Comparison of ENCODE assay signal across 1 cellular context in the genomic region with DNA sequence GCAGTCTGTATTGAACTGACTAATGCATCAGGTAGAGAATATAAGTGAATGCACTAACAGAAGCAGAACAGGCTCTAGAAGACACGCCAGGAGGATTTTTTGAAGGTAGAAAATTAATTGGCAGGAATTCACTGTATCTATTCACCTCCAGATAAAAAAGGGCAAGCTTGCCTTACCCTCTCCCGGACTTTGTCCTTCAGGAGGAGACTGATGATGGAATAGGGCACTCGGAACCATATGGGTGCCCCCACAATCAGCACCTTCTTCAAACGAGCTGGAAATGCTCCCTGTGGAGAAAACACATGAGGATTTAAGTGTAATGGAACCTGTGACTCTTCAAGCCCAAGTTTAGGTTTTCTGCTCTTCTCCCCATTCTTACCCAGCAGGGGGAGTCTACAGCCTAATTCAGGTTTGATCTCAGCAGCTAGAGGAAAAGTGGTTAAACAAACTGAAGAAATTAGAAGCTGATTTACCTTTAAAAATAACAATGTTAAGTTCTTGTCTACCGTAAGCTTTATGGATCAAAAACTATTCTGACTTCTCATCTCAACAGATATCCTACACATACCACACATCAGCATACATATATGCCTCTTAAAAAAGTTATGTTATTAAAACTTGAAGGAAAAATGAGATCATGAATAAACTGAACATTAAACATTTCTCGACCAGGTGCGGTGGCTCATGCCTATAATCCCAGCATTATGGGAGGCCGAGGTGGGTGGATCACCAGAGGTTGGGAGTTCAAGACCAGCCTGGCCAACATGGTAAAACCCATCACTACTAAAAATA.
TF ChIP-seq lines count a peak whose summit lies in the region.

No MANE protein-coding gene starts in this region.

TF ChIP-seq in GM23338, 12 proteins besides CTCF, POLR2A, EP300 and RAD21:
- TF ChIP-seq ZNF462 (CRISPR knock-in tag; IDR thresholded peaks at IDR 0.05), result no peak
- TF ChIP-seq ZNF114 (CRISPR knock-in tag; IDR thresholded peaks at IDR 0.05), result no peak
- no peak for TF ChIP-seq STAT1 (IDR thresholded peaks at IDR 0.05; ENCODE audit: unreplicated experiment)
- TF ChIP-seq EZH2phosphoT487 (IDR thresholded peaks at IDR 0.05; ENCODE audit: unreplicated experiment), result no peak
- no peak for TF ChIP-seq JUNB (IDR thresholded peaks at IDR 0.05; ENCODE audit: unreplicated experiment)
- TF ChIP-seq, protein P1, sequence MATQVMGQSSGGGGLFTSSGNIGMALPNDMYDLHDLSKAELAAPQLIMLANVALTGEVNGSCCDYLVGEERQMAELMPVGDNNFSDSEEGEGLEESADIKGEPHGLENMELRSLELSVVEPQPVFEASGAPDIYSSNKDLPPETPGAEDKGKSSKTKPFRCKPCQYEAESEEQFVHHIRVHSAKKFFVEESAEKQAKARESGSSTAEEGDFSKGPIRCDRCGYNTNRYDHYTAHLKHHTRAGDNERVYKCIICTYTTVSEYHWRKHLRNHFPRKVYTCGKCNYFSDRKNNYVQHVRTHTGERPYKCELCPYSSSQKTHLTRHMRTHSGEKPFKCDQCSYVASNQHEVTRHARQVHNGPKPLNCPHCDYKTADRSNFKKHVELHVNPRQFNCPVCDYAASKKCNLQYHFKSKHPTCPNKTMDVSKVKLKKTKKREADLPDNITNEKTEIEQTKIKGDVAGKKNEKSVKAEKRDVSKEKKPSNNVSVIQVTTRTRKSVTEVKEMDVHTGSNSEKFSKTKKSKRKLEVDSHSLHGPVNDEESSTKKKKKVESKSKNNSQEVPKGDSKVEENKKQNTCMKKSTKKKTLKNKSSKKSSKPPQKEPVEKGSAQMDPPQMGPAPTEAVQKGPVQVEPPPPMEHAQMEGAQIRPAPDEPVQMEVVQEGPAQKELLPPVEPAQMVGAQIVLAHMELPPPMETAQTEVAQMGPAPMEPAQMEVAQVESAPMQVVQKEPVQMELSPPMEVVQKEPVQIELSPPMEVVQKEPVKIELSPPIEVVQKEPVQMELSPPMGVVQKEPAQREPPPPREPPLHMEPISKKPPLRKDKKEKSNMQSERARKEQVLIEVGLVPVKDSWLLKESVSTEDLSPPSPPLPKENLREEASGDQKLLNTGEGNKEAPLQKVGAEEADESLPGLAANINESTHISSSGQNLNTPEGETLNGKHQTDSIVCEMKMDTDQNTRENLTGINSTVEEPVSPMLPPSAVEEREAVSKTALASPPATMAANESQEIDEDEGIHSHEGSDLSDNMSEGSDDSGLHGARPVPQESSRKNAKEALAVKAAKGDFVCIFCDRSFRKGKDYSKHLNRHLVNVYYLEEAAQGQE (IDR thresholded peaks at IDR 0.05; ENCODE audit: unreplicated experiment), result no peak
- no peak for TF ChIP-seq POLR2AphosphoS5 (IDR thresholded peaks at IDR 0.05; ENCODE audit: low read depth)
- no peak for TF ChIP-seq EZH2 (IDR thresholded peaks at IDR 0.05; ENCODE audit: low read depth, unreplicated experiment)
- TF ChIP-seq NANOG (IDR thresholded peaks at IDR 0.05; ENCODE audit: borderline replicate concordance), result no peak
- no peak for TF ChIP-seq CREB1 (CRISPR knock-in tag; IDR thresholded peaks at IDR 0.05; ENCODE audit: low read depth)
- TF ChIP-seq, protein P2, sequence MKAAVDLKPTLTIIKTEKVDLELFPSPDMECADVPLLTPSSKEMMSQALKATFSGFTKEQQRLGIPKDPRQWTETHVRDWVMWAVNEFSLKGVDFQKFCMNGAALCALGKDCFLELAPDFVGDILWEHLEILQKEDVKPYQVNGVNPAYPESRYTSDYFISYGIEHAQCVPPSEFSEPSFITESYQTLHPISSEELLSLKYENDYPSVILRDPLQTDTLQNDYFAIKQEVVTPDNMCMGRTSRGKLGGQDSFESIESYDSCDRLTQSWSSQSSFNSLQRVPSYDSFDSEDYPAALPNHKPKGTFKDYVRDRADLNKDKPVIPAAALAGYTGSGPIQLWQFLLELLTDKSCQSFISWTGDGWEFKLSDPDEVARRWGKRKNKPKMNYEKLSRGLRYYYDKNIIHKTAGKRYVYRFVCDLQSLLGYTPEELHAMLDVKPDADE (IDR thresholded peaks at IDR 0.05), result no peak
- no peak for TF ChIP-seq ZNF331 (CRISPR knock-in tag; IDR thresholded peaks at IDR 0.05; ENCODE audit: low read depth)
